In the genomic region with DNA sequence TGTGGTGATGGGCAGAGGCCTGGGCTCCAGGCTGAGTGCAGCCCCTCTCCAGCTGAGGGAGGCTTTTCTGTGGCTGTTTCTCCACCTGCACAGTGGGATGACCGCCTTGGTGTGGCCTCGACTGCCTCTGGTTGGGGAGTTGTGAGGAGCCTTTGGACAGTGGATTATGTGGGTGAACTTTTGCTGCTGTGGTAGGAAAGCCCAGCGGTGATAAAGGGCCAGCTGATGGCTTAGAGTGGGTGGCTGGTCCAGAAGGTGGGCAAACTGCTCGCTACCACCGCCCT, we compare ENCODE assay signal across 8 cellular contexts. TPM values are rescaled to one million over a fixed set of nuclear protein-coding genes. Genes with fewer than 3 reads are reported as not detected.
DNase-seq lines count a peak whose midpoint lies in the region; ATAC-seq and TF ChIP-seq lines count a peak whose summit lies in the region.

No MANE protein-coding gene starts in this region.

- H3K9me3 Mint-ChIP-seq in brain, result peaks cover 0 to 3% (median 0%) of the 10 kb centered on the region in 5 experiments

- no peak for DNase-seq in cardiac muscle cell (ENCODE audit: low read depth in 1 of 2, low spot score in 1 of 2)
- no peak for DNase-seq in Right ventricle myocardium superior
- no peak for DNase-seq in upper lobe of left lung
- DNase-seq in iPS-NIHi11 (ENCODE audit: low spot score), result no peak
- DNase-seq in HT-29 (ENCODE audit: low spot score), result no peak
- no peak for DNase-seq in DMS 273 treated with DMSO at 0.1 percent for 48 hours (lab: John Stamatoyannopoulos, UW)

- H3K27me3 ChIP-seq in cardiac muscle cell (peaks cover 31% of the 10 kb centered on the region), upper lobe of left lung (peaks cover 0 to 19% (median 11%) of the 10 kb centered on the region in 4 donors)

- H3K27ac ChIP-seq in cardiac muscle cell, result no peak overlapping the region
- no peak overlapping the region for H3K27ac ChIP-seq in mesodermal cell (ENCODE audit: low read depth, low read length, severe bottlenecking)
- peak overlapping the region; percentile 91 to 97 (median 94) for H3K27ac ChIP-seq in upper lobe of left lung

- ATAC-seq in Right ventricle myocardium superior (ENCODE audit: poor library complexity), result no peak
- no peak for ATAC-seq in upper lobe of left lung (ENCODE audit: low FRiP score in 2 of 2)

- no peak for TF ChIP-seq CTCF in cardiac muscle cell (IDR thresholded peaks at IDR 0.05; ENCODE audit: low read depth, low read length)
- TF ChIP-seq CTCF in brain (conservative IDR thresholded peaks at IDR 0.05), result no peak
- no peak for TF ChIP-seq CTCF in upper lobe of left lung (IDR thresholded peaks at IDR 0.05)

- H3K36me3 Mint-ChIP-seq in brain, result peaks cover 5% of the 10 kb centered on the region

- WGBS in mesodermal cell (ENCODE audit: insufficient coverage in 2 of 2), 2 experiments, result 50 to 51% methylated on average over 4 to 5 of the region's 5 CpGs
- WGBS in upper lobe of left lung, 2 donors, result 54 to 57% methylated on average over 5 of the region's 5 CpGs

- peaks cover 43% of the 10 kb centered on the region for H3K27me3 Mint-ChIP-seq in brain

- intact Hi-C loops in Right ventricle myocardium superior (cut with DNase I), result loop anchor here (5.0 kb wide), 1 partner anchor 102 kb away; no protein-coding TSS in a partner anchor

- peaks cover 11% of the 10 kb centered on the region for H3K4me1 ChIP-seq in cardiac muscle cell (ENCODE audit: low read depth)
- H3K4me1 ChIP-seq in mesodermal cell (ENCODE audit: control insufficient read depth, insufficient read depth, low read length, poor library complexity, severe bottlenecking), result peaks cover 23% of the 10 kb centered on the region
- H3K4me1 ChIP-seq in upper lobe of left lung, result peaks cover 36 to 53% (median 48%) of the 10 kb centered on the region in 4 donors

- no peaks in the 10 kb centered on the region for H3K36me3 ChIP-seq in cardiac muscle cell
- H3K36me3 ChIP-seq in mesodermal cell (ENCODE audit: control insufficient read depth, insufficient read depth, low read length), result peaks cover 4% of the 10 kb centered on the region
- H3K36me3 ChIP-seq in upper lobe of left lung, result peaks cover 0 to 9% (median 0%) of the 10 kb centered on the region in 4 donors

- peak overlapping the region; percentile 89 to 96 (median 91) for H3K4me3 Mint-ChIP-seq in brain

- H3K9me3 ChIP-seq in cardiac muscle cell (ENCODE audit: low read depth) (no peaks in the 10 kb centered on the region), mesodermal cell (ENCODE audit: control insufficient read depth, low read length) (no peaks in the 10 kb centered on the region), upper lobe of left lung (no peaks in the 10 kb centered on the region)

- H3K4me1 Mint-ChIP-seq in brain, result peaks cover 38% of the 10 kb centered on the region

- peak overlapping the region; percentile 46 for H3K4me3 ChIP-seq in cardiac muscle cell
- peak overlapping the region; percentile 57 for H3K4me3 ChIP-seq in mesodermal cell (ENCODE audit: extremely low read depth, insufficient read depth, low read length, poor library complexity, severe bottlenecking)
- peak overlapping the region in 3 of 4 donors; percentile 84 to 96 (median 90) for H3K4me3 ChIP-seq in upper lobe of left lung

- TF ChIP-seq EP300 in upper lobe of left lung (IDR thresholded peaks at IDR 0.05), result no peak

- peak overlapping the region; percentile 93 to 98 (median 97) for H3K27ac Mint-ChIP-seq in brain

- no peak for TF ChIP-seq POLR2A in upper lobe of left lung (IDR thresholded peaks at IDR 0.05)

RNA-seq across cellular contexts. Expression of gene ESRRA, which starts 1.4 kb away (rescaled TPM):
- total RNA-seq in cardiac muscle cell (77.0 and 94.0 TPM in 2 replicates), Right ventricle myocardium superior (241 TPM), upper lobe of left lung (100 to 1,000 TPM in 1 of 6 donors, 10 to 100 TPM in 5; 42.7 to 109 (median 80.6) TPM)
- polyA plus RNA-seq in cardiac muscle cell (48.8 and 49.3 TPM in 2 replicates), brain (ENCODE audit: insufficient read depth, low read depth, low replicate concordance) (33.1 TPM)
- polyA plus RNA-seq in mesodermal cell (2013, experiment 1 of 2), result 24.1 TPM
- 17.7 TPM for polyA plus RNA-seq in mesodermal cell (2013, experiment 2 of 2)
- total RNA-seq in HT-29 (2014; rRNA removed; shearing (Covaris generic)), result 180 TPM in 2 replicates

RNA-seq across cellular contexts. Expression of gene CATSPERZ, which starts 3.8 kb away (rescaled TPM):
- not detected in 2 replicates for total RNA-seq in cardiac muscle cell
- polyA plus RNA-seq in cardiac muscle cell, result 0.54 and 0.56 TPM in 2 replicates
- total RNA-seq in Right ventricle myocardium superior, result not detected
- polyA plus RNA-seq in brain (ENCODE audit: insufficient read depth, low read depth, low replicate concordance), result not detected
- 0.77 TPM for polyA plus RNA-seq in mesodermal cell (2013, experiment 1 of 2)
- polyA plus RNA-seq in mesodermal cell (2013, experiment 2 of 2), result not detected
- total RNA-seq in upper lobe of left lung, result 10 to 100 TPM in 1 of 6 donors, 1 to 10 TPM in 1, under 1 TPM in 2, not detected in 2; 0.51 to 62.9 (median 2.5) TPM
- 1.4 and 2.3 TPM in 2 replicates for total RNA-seq in HT-29 (2014; rRNA removed; shearing (Covaris generic))

RNA-seq across cellular contexts. Expression of gene KCNK4, which starts 12.9 kb away (rescaled TPM):
- total RNA-seq in cardiac muscle cell, result not detected in 2 replicates
- polyA plus RNA-seq in cardiac muscle cell, result not detected in 2 replicates
- total RNA-seq in Right ventricle myocardium superior, result not detected
- polyA plus RNA-seq in brain (ENCODE audit: insufficient read depth, low read depth, low replicate concordance), result 3.4 TPM
- polyA plus RNA-seq in mesodermal cell (2013, experiment 1 of 2), result not detected
- polyA plus RNA-seq in mesodermal cell (2013, experiment 2 of 2), result not detected
- under 1 TPM in 3 of 6 donors, not detected in 3; 0.17 to 0.55 (median 0.26) TPM for total RNA-seq in upper lobe of left lung
- not detected in 2 replicates for total RNA-seq in HT-29 (2014; rRNA removed; shearing (Covaris generic))

RNA-seq across cellular contexts. Expression of gene TRMT112, which starts 13.4 kb away (rescaled TPM):
- total RNA-seq in cardiac muscle cell, result 298 and 438 TPM in 2 replicates
- polyA plus RNA-seq in cardiac muscle cell, result 331 and 375 TPM in 2 replicates
- 97.5 TPM for total RNA-seq in Right ventricle myocardium superior
- polyA plus RNA-seq in brain (ENCODE audit: insufficient read depth, low read depth, low replicate concordance), result 370 TPM
- 176 TPM for polyA plus RNA-seq in mesodermal cell (2013, experiment 1 of 2)
- polyA plus RNA-seq in mesodermal cell (2013, experiment 2 of 2), result 186 TPM
- total RNA-seq in upper lobe of left lung, result 100 to 1,000 TPM; 110 to 215 (median 170) TPM
- 503 and 525 TPM in 2 replicates for total RNA-seq in HT-29 (2014; rRNA removed; shearing (Covaris generic))

RNA-seq across cellular contexts. Expression of gene PRDX5, which starts 13.9 kb away (rescaled TPM):
- total RNA-seq in cardiac muscle cell (500 and 570 TPM in 2 replicates), Right ventricle myocardium superior (417 TPM), upper lobe of left lung (100 to 1,000 TPM; 146 to 493 (median 309) TPM)
- polyA plus RNA-seq in cardiac muscle cell (646 and 784 TPM in 2 replicates), brain (ENCODE audit: insufficient read depth, low read depth, low replicate concordance) (805 TPM)
- 204 TPM for polyA plus RNA-seq in mesodermal cell (2013, experiment 1 of 2)
- polyA plus RNA-seq in mesodermal cell (2013, experiment 2 of 2), result 182 TPM
- 254 and 276 TPM in 2 replicates for total RNA-seq in HT-29 (2014; rRNA removed; shearing (Covaris generic))

Comparison
In these comparisons a context has a peak if more than half of its experiments do, and no peak if none do; other contexts are left out.
1. H3K27ac ChIP-seq: peak in upper lobe of left lung (4 of 4); none in cardiac muscle cell (single experiment) and mesodermal cell (single experiment).
2. Peak in every context shown above with its lines, with median percentiles within 50 percentile points of each other: H3K4me3 ChIP-seq.